In the genomic region with DNA sequence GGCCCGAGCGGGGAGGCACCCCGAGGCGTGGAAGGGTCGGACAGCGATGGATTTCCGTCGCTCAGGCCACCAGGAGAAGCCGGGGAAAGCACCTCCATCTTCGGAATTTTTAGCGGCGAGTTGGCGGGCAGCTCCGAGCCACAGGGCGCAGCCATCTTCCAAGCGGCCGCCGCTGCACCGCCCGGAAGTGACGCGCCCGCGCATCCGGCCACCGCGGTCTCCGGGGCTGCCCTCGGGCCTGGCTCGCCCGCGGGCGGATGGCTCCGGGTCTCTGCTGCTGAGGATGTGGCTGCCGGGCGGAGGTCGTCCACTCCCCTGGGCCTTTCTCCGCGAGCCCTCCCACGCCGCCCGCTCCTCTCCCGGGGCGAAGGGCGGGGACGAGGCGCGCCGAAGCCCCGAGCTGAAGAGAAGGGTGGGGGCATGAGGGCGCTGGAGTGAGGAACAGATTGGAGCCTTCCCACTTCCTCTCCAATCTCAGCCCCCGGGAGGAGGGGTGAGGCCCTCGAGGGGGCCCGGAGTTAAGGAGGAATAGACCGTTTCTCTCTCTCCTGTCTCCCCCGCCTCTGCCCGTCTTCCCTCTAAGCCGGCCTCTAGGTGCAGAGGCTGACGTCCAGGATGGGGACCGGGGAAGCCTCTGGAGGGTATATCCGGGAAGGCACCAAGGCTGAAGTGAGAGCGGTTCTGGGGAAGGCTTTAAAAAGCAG, we compare ENCODE assay signal across 8 cellular contexts.
DNase-seq lines count a peak whose midpoint lies in the region; ATAC-seq and FAIRE-seq lines count a peak whose summit lies in the region.

A gene (minus strand): TSS at position 181 of the 704 bp plus-strand sequence. CDS start 26 bp downstream, at position 155.

- DNase-seq in C1 segment of cervical spinal cord (lab: John Stamatoyannopoulos, UW) (peak; percentile 73 to 96 (median 90)), GM19239 (ENCODE audit: insufficient read length, low spot score) (peak; percentile 70), NCI-H82 (lab: John Stamatoyannopoulos, UW) (peak; percentile 92), memory B cell (ENCODE audit: low spot score in 2 of 2) (peak; percentile 71 to 80)
- peak; percentile 92 for DNase-seq in activated CD8-positive, alpha-beta memory T cell treated with anti-CD3 and anti-CD28 coated beads for 24 hours
- DNase-seq in effector memory CD8-positive, alpha-beta T cell, result peak; percentile 76 to 81 (median 76)
- peak; percentile 56 for DNase-seq in stimulated activated CD8-positive, alpha-beta memory T cell treated with anti-CD3 and anti-CD28 coated beads, Interleukin-12 subunit alpha, Interleukin-12 subunit beta, amount 100 ng/mL, for 24 hours (ENCODE audit: extremely low read depth)

- H3K27ac Mint-ChIP-seq in effector memory CD8-positive, alpha-beta T cell, result peak within 1 kb of the TSS; percentile 96
- H3K27ac Mint-ChIP-seq in memory B cell, result peak within 1 kb of the TSS; percentile 87

- peaks cover 8% of the 10 kb centered on the region for H3K36me3 Mint-ChIP-seq in effector memory CD8-positive, alpha-beta T cell (ENCODE audit: insufficient read depth)
- peaks cover 8% of the 10 kb centered on the region for H3K36me3 Mint-ChIP-seq in memory B cell

- no peaks in the 10 kb centered on the region for H3K27me3 Mint-ChIP-seq in effector memory CD8-positive, alpha-beta T cell
- no peaks in the 10 kb centered on the region for H3K27me3 Mint-ChIP-seq in memory B cell

- peak within 1 kb of the TSS; percentile 91 to 93 for H3K4me3 Mint-ChIP-seq in effector memory CD8-positive, alpha-beta T cell
- H3K4me3 Mint-ChIP-seq in memory B cell, result peak within 1 kb of the TSS; percentile 88

- ATAC-seq in HG03439 (IDR thresholded peaks at IDR 0.05; ENCODE audit: unreplicated experiment) (peak; percentile 92), memory B cell (ENCODE audit: low read depth) (peak; percentile 84)
- ATAC-seq in effector memory CD8-positive, alpha-beta T cell (replicated peaks), result peak; percentile 88

- H3K9me3 Mint-ChIP-seq in effector memory CD8-positive, alpha-beta T cell, result no peaks in the 10 kb centered on the region
- no peaks in the 10 kb centered on the region for H3K9me3 Mint-ChIP-seq in memory B cell

- H3K4me1 Mint-ChIP-seq in effector memory CD8-positive, alpha-beta T cell (ENCODE audit: low read depth in 2 of 2), result peaks cover 13 to 21% of the 10 kb centered on the region in 2 donors
- H3K4me1 Mint-ChIP-seq in memory B cell, result peaks cover 11% of the 10 kb centered on the region

- peak; percentile 64 for FAIRE-seq in GM19239 (lab: Jason Lieb, UNC)

Comparison
In these comparisons a context has a peak if more than half of its experiments do, and no peak if none do; other contexts are left out.
1. Peak in every context shown above with its lines: DNase-seq and ATAC-seq.